ENCODE assay signal across 9 cellular contexts in the genomic region with DNA sequence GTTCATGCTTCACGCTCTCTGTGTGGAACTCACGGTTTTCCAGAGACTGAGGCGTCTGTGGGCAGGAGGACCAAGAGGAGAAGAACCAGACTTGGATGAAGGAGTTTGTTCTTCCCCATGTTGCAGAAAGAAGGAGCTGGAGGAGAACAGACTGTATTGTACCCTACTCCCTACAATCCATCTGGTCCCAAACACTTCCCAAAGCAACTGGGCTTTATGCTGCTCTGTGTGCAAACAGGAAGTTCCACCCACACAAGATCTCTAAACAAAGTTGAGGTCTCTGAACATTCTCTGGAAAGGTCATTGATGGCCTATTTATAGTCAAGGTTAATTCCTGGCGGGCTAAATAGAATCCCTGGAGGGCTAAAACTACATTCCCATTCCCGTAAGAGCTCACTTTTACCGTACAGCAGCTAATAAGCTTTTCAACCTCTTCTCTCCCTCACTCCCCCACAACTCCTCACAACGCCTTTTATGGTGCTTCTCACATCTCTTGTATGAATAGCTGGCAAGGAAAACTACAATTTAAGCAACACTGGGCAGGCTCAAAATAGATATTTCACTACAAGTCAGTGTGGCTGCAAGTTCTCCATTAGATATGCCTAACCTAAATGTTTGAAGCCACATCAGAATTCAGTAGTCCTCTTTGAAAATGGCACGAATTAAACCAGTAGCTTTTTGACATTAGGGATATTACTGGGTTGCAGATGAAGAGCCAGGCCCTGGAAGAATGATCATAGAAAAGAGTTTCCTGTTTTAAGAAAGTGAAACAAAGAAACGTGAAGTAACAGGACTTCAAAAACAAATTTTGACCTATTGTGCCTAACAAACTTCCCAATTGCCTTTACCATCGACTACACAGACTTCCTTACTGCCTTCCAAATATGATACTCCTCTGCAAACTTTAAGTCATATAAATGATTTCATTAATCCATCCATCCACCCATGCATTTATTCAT. TPM values are rescaled to one million over a fixed set of nuclear protein-coding genes. Genes with fewer than 3 reads are reported as not detected.
DNase-seq lines count a peak whose midpoint lies in the region; ATAC-seq, FAIRE-seq and TF ChIP-seq lines count a peak whose summit lies in the region.
"Had no signal": no experiment of that assay in that cellular context is flagged by ENCODE, and none has a peak within 500 bp of the region (broad histone marks: within the 10 kb centered on the region; RNA-seq: fewer than 3 reads in every experiment).

A gene (minus strand): TSS at position 189 of the 959 bp plus-strand sequence. CDS start 70 bp downstream, at position 119.

- TF ChIP-seq POLR2A in GM12878 (IDR thresholded peaks at IDR 0.05; ENCODE audit: low read depth, low read length) = no peak

- SMC1A ChIA-PET in GM12878 (lab: Charles Lee; ENCODE audit: uncharacterized antibody, unreplicated experiment) = interaction anchor here (0.7 kb wide), 1 partner anchor 11 kb away, joined by 4 read pairs; no protein-coding TSS in a partner anchor

- WGBS in GM12878 (ENCODE audit: insufficient coverage, insufficient replicate concordance, low lambda C conversion rate, missing lambda C conversion rate) = 31% methylated on average over 10 of the region's 10 CpGs
- WGBS in psoas muscle, 3 donors = 25 to 33% (median 30%) methylated on average over 10 of the region's 10 CpGs

- no peak for TF ChIP-seq EP300 in GM12878 (IDR thresholded peaks at IDR 0.05; ENCODE audit: borderline replicate concordance in 1 of 2, control insufficient read depth in 1 of 2, low read depth in 2 of 2, low read length in 2 of 2)

- CTCF ChIA-PET in GM12878 (lab: Yijun Ruan, JAX) = interaction anchor here (0.7 to 1.6 kb wide), 3 partner anchors 37 to 634 kb away, joined by 3 read pairs; no protein-coding TSS in a partner anchor

- ATAC-seq in GM12878 (no peak), psoas muscle (peak; percentile 66 to 85 (median 84)), HG02973 (IDR thresholded peaks at IDR 0.05; ENCODE audit: unreplicated experiment) (no peak), GM19455 (IDR thresholded peaks at IDR 0.05; ENCODE audit: unreplicated experiment) (no peak)

- no peak within 1 kb of the TSS for H2AFZ ChIP-seq in GM12878 (ENCODE audit: control insufficient read depth, low read depth, low read length)

- H3K36me3 ChIP-seq in BLaER1 (no peaks in the 10 kb centered on the region), GM12878 (ENCODE audit: control insufficient read depth in 2 of 2, insufficient read depth in 2 of 2, low read length in 1 of 2) (no peaks in the 10 kb centered on the region), right atrium auricular region (peaks cover 19% of the 10 kb centered on the region), psoas muscle (ENCODE audit: insufficient read depth in 1 of 2, low read depth in 1 of 2) (peaks cover 4 to 20% of the 10 kb centered on the region in 2 donors)

- H3K9me3 ChIP-seq in BLaER1 (no peaks in the 10 kb centered on the region), GM12878 (replicated peaks; ENCODE audit: control insufficient read depth, insufficient read depth, low read length) (no peaks in the 10 kb centered on the region), right atrium auricular region (no peaks in the 10 kb centered on the region), psoas muscle (no peaks in the 10 kb centered on the region)

- peak within 1 kb of the TSS; percentile 45 for H3K27ac ChIP-seq in BLaER1
- no peak within 1 kb of the TSS for H3K27ac ChIP-seq in GM12878 (ENCODE audit: control insufficient read depth, insufficient read depth)
- peak within 1 kb of the TSS; percentile 79 to 86 for H3K27ac ChIP-seq in right atrium auricular region
- peak within 1 kb of the TSS; percentile 71 for H3K27ac ChIP-seq in psoas muscle

- POLR2A ChIA-PET in GM12878 (lab: Charles Lee) = no interaction called here

- TF ChIP-seq CTCF in GM12878 (IDR thresholded peaks at IDR 0.05 in 2 of 3, conservative IDR thresholded peaks at IDR 0.05 in 1 of 3; ENCODE audit: control insufficient read depth in 2 of 3, extremely low read depth in 1 of 3, insufficient read depth in 1 of 3, low read depth in 3 of 3, low read length in 3 of 3) (no peak), right atrium auricular region (IDR thresholded peaks at IDR 0.05) (no peak), psoas muscle (IDR thresholded peaks at IDR 0.05) (no peak)

- H3K9ac ChIP-seq in BLaER1 (no peak within 1 kb of the TSS), GM12878 (ENCODE audit: control insufficient read depth, insufficient read depth, low read length) (no peak within 1 kb of the TSS)

- H3K4me1 ChIP-seq in BLaER1 (peaks cover 42% of the 10 kb centered on the region), GM12878 (ENCODE audit: control insufficient read depth, insufficient read depth, low read length) (peaks cover 3% of the 10 kb centered on the region; the same call in 1 of the 2 replicates), right atrium auricular region (peaks cover 0 to 50% of the 10 kb centered on the region in 2 donors), psoas muscle (peaks cover 36% of the 10 kb centered on the region)

- H3K4me2 ChIP-seq in BLaER1 = peak within 1 kb of the TSS; percentile 82
- H3K4me2 ChIP-seq in GM12878 (ENCODE audit: control insufficient read depth, insufficient read depth) = peak within 1 kb of the TSS; percentile 7; the same call in 1 of the 2 replicates

- BruUV-seq in GM12878 (replicated peaks; lab: Mats Ljungman, UMichigan) = no TSS peak

- no peak for TF ChIP-seq RAD21 in GM12878 (IDR thresholded peaks at IDR 0.05; ENCODE audit: insufficient read depth, low read depth, low read length)

- H3K79me2 ChIP-seq in GM12878 (ENCODE audit: control insufficient read depth, insufficient read depth, low read length) = no peaks in the 10 kb centered on the region

- H3K27me3 ChIP-seq in BLaER1 (no peaks in the 10 kb centered on the region), GM12878 (replicated peaks in 1 of 2; ENCODE audit: control insufficient read depth in 2 of 2, insufficient read depth in 2 of 2, low read length in 1 of 2) (no peaks in the 10 kb centered on the region), right atrium auricular region (no peaks in the 10 kb centered on the region), psoas muscle (ENCODE audit: insufficient read depth in 3 of 3, low read length in 2 of 3) (no peaks in the 10 kb centered on the region)

- in situ Hi-C loops in GM12878 (cut with MboI) = no loop called here

- no peak within 1 kb of the TSS; the same call in 1 of the 2 replicates for H3K4me3 ChIP-seq in BLaER1
- no peak within 1 kb of the TSS for H3K4me3 ChIP-seq in GM12878
- H3K4me3 ChIP-seq in right atrium auricular region = peak within 1 kb of the TSS; percentile 44 to 50
- H3K4me3 ChIP-seq in psoas muscle = peak within 1 kb of the TSS; percentile 58

- RAD21 ChIA-PET in GM12878 (lab: Charles Lee; ENCODE audit: unreplicated experiment) = no interaction called here

- FAIRE-seq in GM12878 (lab: Jason Lieb, UNC) = no peak

- H4K20me1 ChIP-seq in BLaER1 (no peaks in the 10 kb centered on the region), GM12878 (ENCODE audit: control insufficient read depth, insufficient read depth) (no peaks in the 10 kb centered on the region)

- DNase-seq in GM12878 (ENCODE audit: low read depth, low spot score) (no peak), right atrium auricular region (ENCODE audit: low spot score) (no peak), psoas muscle (no peak), NK-92 (lab: John Stamatoyannopoulos, UW; ENCODE audit: unreplicated experiment) (no peak), activated gamma-delta T cell (lab: John Stamatoyannopoulos, UW) (no peak)

- intact Hi-C loops in GM12878 (cut with micrococcal nuclease; ENCODE audit: unreplicated experiment) = no loop called here
- intact Hi-C loops in psoas muscle (cut with DNase I) = loop anchor here in 1 of 2 donors (2.0 kb wide), 1 partner anchor 125 kb away; no protein-coding TSS in a partner anchor

TF ChIP-seq in GM12878, 131 proteins besides CTCF, POLR2A, EP300 and RAD21:
- TF ChIP-seq SIX5 (IDR thresholded peaks at IDR 0.05; ENCODE audit: low read depth, low read length, severe bottlenecking) = no peak
- no peak for TF ChIP-seq SMARCA5 (IDR thresholded peaks at IDR 0.05)
- TF ChIP-seq SUZ12 (IDR thresholded peaks at IDR 0.05; ENCODE audit: unreplicated experiment) = no peak
- TF ChIP-seq SRF (IDR thresholded peaks at IDR 0.05; ENCODE audit: low read depth in 2 of 2, low read length in 2 of 2) = peak in 1 of 2 experiments; percentile 45; a peak in 1 of 4 replicates
- TF ChIP-seq CBX3 (IDR thresholded peaks at IDR 0.05; ENCODE audit: borderline replicate concordance, low read depth) = no peak
TF ChIP-seq in GM12878: peak in this region for 1.

RNA-seq across cellular contexts. Expression of the gene that starts here (rescaled TPM):
- total RNA-seq in GM12878 (2013; cell fraction: nucleolus; rRNA removed) = not detected in 2 replicates
- not detected in 2 replicates for total RNA-seq in GM12878 (2014; rRNA removed)
- total RNA-seq in GM12878 (2014; rRNA removed; fragmentation: Illumina TruSeq; extraction: Trizol) = not detected in 2 replicates
- total RNA-seq in GM12878 (2021) = 2.0 and 3.5 TPM in 2 replicates
- not detected for polyA plus RNA-seq in GM12878 (2011; ENCODE audit: low read depth)
- polyA plus RNA-seq in GM12878 (2011; rRNA removed) = 0.04 and 0.10 TPM in 2 replicates
- polyA plus RNA-seq in GM12878 (2011; cell fraction: cytosol; rRNA removed) = 0.06 and 0.45 TPM in 2 replicates
- polyA plus RNA-seq in GM12878 (2011; cell fraction: nucleus; rRNA removed) = 0.06 and 0.45 TPM in 2 replicates
- 0.16 and 0.28 TPM in 2 replicates for polyA plus RNA-seq in GM12878 (2012)
- not detected in 2 replicates for polyA plus RNA-seq in GM12878 (2014; fragmentation: Illumina TruSeq; extraction: Trizol)
- not detected for polyA plus RNA-seq in GM12878 (2014; fragmentation: Nextera tagmentation; extraction: Ambion mirVana)
- 0.03 TPM in 1 of 2 replicates, not detected in the other for polyA plus RNA-seq in GM12878 (2014; rRNA removed)
- polyA plus RNA-seq in GM12878 (2016; fragmentation: Nextera tagmentation; extraction: Ambion mirVana) = under 1 TPM; 0.20 to 0.69 TPM
- polyA minus RNA-seq in GM12878 (2011; rRNA and poly(A)+ RNA removed) = 0.07 and 2.6 TPM in 2 replicates
- not detected in 2 replicates for polyA minus RNA-seq in GM12878 (2011; cell fraction: cytosol; rRNA and poly(A)+ RNA removed)
- polyA minus RNA-seq in GM12878 (2011; cell fraction: nucleus; rRNA and poly(A)+ RNA removed) = not detected in 2 replicates
- total RNA-seq in right atrium auricular region = 100 to 1,000 TPM; 340 to 683 TPM
- 100 to 1,000 TPM in 2 of 4 donors, 10 to 100 TPM in 2; 86.0 to 242 (median 123) TPM for total RNA-seq in psoas muscle
- 10 to 100 TPM; 42.6 to 53.0 (median 46.4) TPM for polyA plus RNA-seq in psoas muscle
- total RNA-seq: T-helper 1 cell treated with Interleukin-12 subunit alpha and Interleukin-12 subunit beta and Interleukin-4 antibody, amounts not matched to agents 30 ng/mL and 1 ng/mL, for 36 hours had no signal

Comparison
In these comparisons a context has a peak if more than half of its experiments do, and no peak if none do; other contexts are left out.
1. RNA of the gene that starts here (total RNA-seq): 340 to 683 TPM in right atrium auricular region and 86.0 to 242 TPM in psoas muscle; 2.0 to 3.5 TPM in GM12878; every median in the first group is over 10 times any median in the second.
2. RNA of the gene that starts here (polyA plus RNA-seq): 42.6 to 53.0 TPM in psoas muscle; 0.03 to 0.69 TPM in GM12878; every median in the first group is over 10 times any median in the second.
3. H3K4me3 ChIP-seq: peak in right atrium auricular region (2 of 2) and psoas muscle (single experiment); none in BLaER1 (single experiment) and GM12878 (single experiment).
4. ATAC-seq: peak in psoas muscle (4 of 4); none in GM12878 (single experiment), HG02973 (single experiment) and GM19455 (single experiment).